In genomic region chr11:118406599-118407166, GRCh38 we compare ENCODE assay signal across 10 cellular contexts. TPM values are rescaled to one million over a fixed set of nuclear protein-coding genes. Genes with fewer than 3 reads are reported as not detected.
DNase-seq lines count a peak whose midpoint lies in the region; TF ChIP-seq lines count a peak whose summit lies in the region.
"Had no signal": no experiment of that assay in that cellular context is flagged by ENCODE, and none has a peak within 500 bp of the region (broad histone marks: within the 10 kb centered on the region; RNA-seq: fewer than 3 reads in every experiment).

No MANE protein-coding gene starts in this region.

- no peaks in the 10 kb centered on the region for H3K9me3 ChIP-seq in HAP-1
- H3K9me3 ChIP-seq in SK-N-SH = no peaks in the 10 kb centered on the region
- H3K9me3 ChIP-seq: upper lobe of left lung had no signal

- POLR2A ChIA-PET in SK-N-SH (lab: Yijun Ruan, JAX) = no interaction called here

- no peak overlapping the region for H3K4me3 Mint-ChIP-seq in activated naive CD4-positive, alpha-beta T cell treated with anti-CD3 and anti-CD28 coated beads for 36 hours
- H3K4me3 Mint-ChIP-seq in chondrocyte (ENCODE audit: unreplicated experiment) = no peak overlapping the region

- H3K4me1 ChIP-seq in HAP-1 (peaks cover 5% of the 10 kb centered on the region), SK-N-SH (ENCODE audit: control insufficient read depth in 1 of 2, insufficient read depth in 2 of 2, low read depth in 1 of 2, low read length in 1 of 2) (peaks cover 4 to 14% of the 10 kb centered on the region in 2 experiments; a peak in 2 of 4 replicates)

- DNase-seq in activated naive CD4-positive, alpha-beta T cell treated with anti-CD3 and anti-CD28 coated beads for 36 hours = no peak
- DNase-seq in activated naive CD4-positive, alpha-beta T cell treated with Interleukin-2 at 50 U/mL for 16 hours = no peak
- DNase-seq in NCI-H2107 treated with DMSO at 0.1 percent for 48 hours (lab: John Stamatoyannopoulos, UW; ENCODE audit: unreplicated experiment) (peak; percentile 98), chondrocyte (ENCODE audit: low spot score) (no peak), substantia nigra (lab: John Stamatoyannopoulos, UW) (peak in 6 of 49 donors; percentile 1 to 34 (median 12)), HAP-1 (ENCODE audit: low spot score in 2 of 2) (no peak), SK-N-SH (no peak), globus pallidus (ENCODE audit: low spot score) (no peak)
- DNase-seq: AML-193, upper lobe of left lung had no signal

- in situ Hi-C loops in HAP-1 (cut with MboI; ENCODE audit: low sequenced_read_pairs) = no loop called here

- no peaks in the 10 kb centered on the region for H3K9me3 Mint-ChIP-seq in activated naive CD4-positive, alpha-beta T cell treated with anti-CD3 and anti-CD28 coated beads for 36 hours
- H3K9me3 Mint-ChIP-seq in chondrocyte (ENCODE audit: low read depth) = no peaks in the 10 kb centered on the region

- 93% methylated on average over 7 of the region's 7 CpGs for WGBS in SK-N-SH (ENCODE audit: low lambda C conversion rate)

- peaks cover 12% of the 10 kb centered on the region for H3K36me3 Mint-ChIP-seq in activated naive CD4-positive, alpha-beta T cell treated with anti-CD3 and anti-CD28 coated beads for 36 hours (ENCODE audit: low read depth)
- H3K36me3 Mint-ChIP-seq in chondrocyte (ENCODE audit: low read depth) = peaks cover 5% of the 10 kb centered on the region

- no peak overlapping the region for H2AFZ ChIP-seq in SK-N-SH (ENCODE audit: low read depth)

- peak overlapping the region; percentile 14 for H3K27ac ChIP-seq in substantia nigra (ENCODE audit: low read depth, low read length, poor library complexity, severe bottlenecking)
- H3K27ac ChIP-seq in SK-N-SH (ENCODE audit: low read depth in 2 of 2, low read length in 1 of 2) = no peak overlapping the region
- H3K27ac ChIP-seq: upper lobe of left lung had no signal

- no peak for TF ChIP-seq EP300 in SK-N-SH (IDR thresholded peaks at IDR 0.05; ENCODE audit: borderline replicate concordance in 1 of 2, low read depth in 1 of 2, low read length in 1 of 2)

- H3K79me2 ChIP-seq in SK-N-SH (ENCODE audit: insufficient read depth) = peaks cover 78% of the 10 kb centered on the region

- CTCF ChIA-PET in activated naive CD4-positive, alpha-beta T cell treated with anti-CD3 and anti-CD28 coated beads for 36 hours (lab: Charles Lee) = no interaction called here
- CTCF ChIA-PET in SK-N-SH (lab: Yijun Ruan, JAX) = interaction anchor here (1.7 kb wide), 1 partner anchor 8 kb away, joined by 7 read pairs; no protein-coding TSS in a partner anchor

- intact Hi-C loops in activated naive CD4-positive, alpha-beta T cell treated with anti-CD3 and anti-CD28 coated beads for 36 hours (cut with micrococcal nuclease) = loop anchor here (10.0 kb wide), 1 partner anchor 608 kb away; the partner anchor contains the start of genes RPS25 and TRAPPC4

- peaks cover 56% of the 10 kb centered on the region for H3K36me3 ChIP-seq in HAP-1 (replicated peaks)
- peaks cover 51% of the 10 kb centered on the region in 2 experiments for H3K36me3 ChIP-seq in SK-N-SH (replicated peaks in 1 of 2; ENCODE audit: control insufficient read depth in 1 of 2, insufficient read depth in 2 of 2, low read length in 1 of 2)

- TF ChIP-seq RAD21 in SK-N-SH (IDR thresholded peaks at IDR 0.05; ENCODE audit: low read length) = no peak

- H4K20me1 ChIP-seq in SK-N-SH (ENCODE audit: insufficient read depth) = peaks cover 38% of the 10 kb centered on the region; the same call in 1 of the 2 replicates

- peak overlapping the region; percentile 15 for H3K27ac Mint-ChIP-seq in activated naive CD4-positive, alpha-beta T cell treated with anti-CD3 and anti-CD28 coated beads for 36 hours
- H3K27ac Mint-ChIP-seq in chondrocyte (ENCODE audit: unreplicated experiment) = peak overlapping the region; percentile 30

- H3F3A ChIP-seq in SK-N-SH (replicated peaks; ENCODE audit: insufficient read depth) = peaks cover 7% of the 10 kb centered on the region

- no peak overlapping the region for H3K4me2 ChIP-seq in SK-N-SH

- H3K4me1 Mint-ChIP-seq in activated naive CD4-positive, alpha-beta T cell treated with anti-CD3 and anti-CD28 coated beads for 36 hours (ENCODE audit: low read depth) = peaks cover 29% of the 10 kb centered on the region
- H3K4me1 Mint-ChIP-seq in chondrocyte (ENCODE audit: low read depth) = peaks cover 26% of the 10 kb centered on the region

- H3K9me2 ChIP-seq in SK-N-SH = no peaks in the 10 kb centered on the region

- no peaks in the 10 kb centered on the region for H3K27me3 ChIP-seq in HAP-1 (ENCODE audit: low read depth)
- H3K27me3 ChIP-seq in SK-N-SH (ENCODE audit: insufficient read depth) = no peaks in the 10 kb centered on the region
- H3K27me3 ChIP-seq: upper lobe of left lung had no signal

- no peaks in the 10 kb centered on the region for H3K27me3 Mint-ChIP-seq in activated naive CD4-positive, alpha-beta T cell treated with anti-CD3 and anti-CD28 coated beads for 36 hours (ENCODE audit: low read depth)
- no peaks in the 10 kb centered on the region for H3K27me3 Mint-ChIP-seq in chondrocyte (ENCODE audit: low read depth)

- H3K4me3 ChIP-seq in HAP-1 (no peak overlapping the region), SK-N-SH (ENCODE audit: low read depth in 2 of 2, low read length in 1 of 2) (no peak overlapping the region)
- H3K4me3 ChIP-seq: upper lobe of left lung had no signal

- H3K9ac ChIP-seq in SK-N-SH = no peak overlapping the region

- TF ChIP-seq CTCF in chondrocyte (IDR thresholded peaks at IDR 0.05) = no peak
- no peak for TF ChIP-seq CTCF in SK-N-SH (IDR thresholded peaks at IDR 0.05)

TF ChIP-seq in SK-N-SH, 30 proteins besides CTCF, POLR2A, EP300 and RAD21:
- TF ChIP-seq GATA2 (CRISPR knock-in tag; IDR thresholded peaks at IDR 0.05) = no peak
- no peak for TF ChIP-seq RCOR1 (IDR thresholded peaks at IDR 0.05; ENCODE audit: low read length)

RNA-seq across cellular contexts. Expression of gene ATP5MG, which starts 5.3 kb away (rescaled TPM):
- total RNA-seq in activated naive CD4-positive, alpha-beta T cell treated with anti-CD3 and anti-CD28 coated beads for 36 hours = 100 to 1,000 TPM; 279 to 284 TPM
- total RNA-seq in chondrocyte = 107 to 138 TPM (median 135 TPM) in 3 replicates
- polyA plus RNA-seq in SK-N-SH (2012; rRNA removed) = 140 and 152 TPM in 2 replicates
- polyA plus RNA-seq in SK-N-SH (2012; cell fraction: cytosol; rRNA removed) = 157 and 208 TPM in 2 replicates
- 43.1 and 66.4 TPM in 2 replicates for polyA plus RNA-seq in SK-N-SH (2012; cell fraction: nucleus; rRNA removed)

RNA-seq across cellular contexts. Expression of gene KMT2A, which starts 29.6 kb away (rescaled TPM):
- 10 to 100 TPM; 68.4 to 68.5 TPM for total RNA-seq in activated naive CD4-positive, alpha-beta T cell treated with anti-CD3 and anti-CD28 coated beads for 36 hours
- 40.3 to 57.6 TPM (median 42.9 TPM) in 3 replicates for total RNA-seq in chondrocyte
- polyA plus RNA-seq in SK-N-SH (2012; rRNA removed) = 15.7 and 16.6 TPM in 2 replicates
- polyA plus RNA-seq in SK-N-SH (2012; cell fraction: cytosol; rRNA removed) = 8.2 and 11.9 TPM in 2 replicates
- polyA plus RNA-seq in SK-N-SH (2012; cell fraction: nucleus; rRNA removed) = 41.9 and 53.5 TPM in 2 replicates

RNA-seq across cellular contexts. Expression of gene UBE4A, which starts 47.3 kb away (rescaled TPM):
- 10 to 100 TPM; 35.3 to 35.7 TPM for total RNA-seq in activated naive CD4-positive, alpha-beta T cell treated with anti-CD3 and anti-CD28 coated beads for 36 hours
- 39.7 to 44.2 TPM (median 39.7 TPM) in 3 replicates for total RNA-seq in chondrocyte
- 7.7 and 9.3 TPM in 2 replicates for polyA plus RNA-seq in SK-N-SH (2012; rRNA removed)
- polyA plus RNA-seq in SK-N-SH (2012; cell fraction: cytosol; rRNA removed) = 9.9 and 10.1 TPM in 2 replicates
- polyA plus RNA-seq in SK-N-SH (2012; cell fraction: nucleus; rRNA removed) = 9.4 and 18.1 TPM in 2 replicates
